ENCODE assay signal across 1 cellular context in the genomic region with DNA sequence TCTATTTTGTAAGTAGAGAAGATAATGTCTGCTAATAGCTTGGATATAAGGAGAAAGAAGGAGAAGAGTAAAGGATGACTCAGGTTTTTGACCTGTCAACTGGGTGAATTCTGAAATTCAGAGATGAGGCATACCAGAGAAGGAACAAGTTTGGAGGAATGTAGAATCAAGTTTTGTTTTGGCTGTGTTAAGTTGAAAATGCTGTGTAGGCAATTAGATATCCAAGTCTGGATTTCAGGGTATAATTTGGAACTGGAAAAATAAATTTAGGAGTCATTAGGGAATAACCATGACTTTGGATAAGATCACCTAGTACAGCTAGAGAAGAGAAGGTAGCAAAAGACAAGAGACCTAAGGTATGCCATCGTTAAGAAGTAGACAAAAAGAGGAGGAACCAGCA.
TF ChIP-seq lines count a peak whose summit lies in the region.

No MANE protein-coding gene starts in this region.

TF ChIP-seq in H1, 55 proteins besides CTCF, POLR2A, EP300 and RAD21:
- TF ChIP-seq KDM4A (IDR thresholded peaks at IDR 0.05; ENCODE audit: low read depth, low read length, severe bottlenecking), result no peak
- TF ChIP-seq CTBP2 (IDR thresholded peaks at IDR 0.05; ENCODE audit: borderline replicate concordance, insufficient read depth, insufficient read length, low read length), result no peak
- TF ChIP-seq BRCA1 (IDR thresholded peaks at IDR 0.05; ENCODE audit: low read depth, low read length), result no peak
- TF ChIP-seq MAFK (IDR thresholded peaks at IDR 0.05; ENCODE audit: low read depth, low read length), result 0 out of 2 replicates have a peak, but pooled peaks have one; percentile 18
- TF ChIP-seq SUZ12 (IDR thresholded peaks at IDR 0.05; ENCODE audit: low read length), result no peak
